Comparison of ENCODE assay signal across 22 cellular contexts in the genomic region with DNA sequence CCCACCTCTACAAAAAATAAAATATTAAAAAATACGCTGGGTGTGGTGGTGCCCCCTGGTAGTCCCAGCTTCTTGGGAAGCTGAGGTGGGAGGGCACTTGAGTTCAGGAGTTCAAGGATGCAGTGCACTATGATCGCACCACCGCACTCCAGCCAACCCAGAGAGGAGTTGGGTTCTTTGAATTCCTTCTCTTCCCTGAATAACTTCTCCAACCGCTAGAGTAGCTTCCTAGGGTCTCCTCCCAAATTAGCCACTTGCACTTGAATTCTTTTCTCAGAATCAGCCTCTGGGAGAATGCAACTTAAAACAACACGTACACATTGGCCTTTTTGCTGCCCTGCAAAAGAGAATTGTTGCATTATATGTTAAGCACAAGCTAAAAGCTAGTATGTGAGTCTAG.
"Had no signal": no experiment of that assay in that cellular context is flagged by ENCODE, and none has a peak within 500 bp of the region (broad histone marks: within the 10 kb centered on the region; RNA-seq: fewer than 3 reads in every experiment).

No MANE protein-coding gene starts in this region.

- H3K4me3 ChIP-seq: colonic mucosa, coronary artery, dorsolateral prefrontal cortex, esophagus squamous epithelium, gastrocnemius medialis, gastroesophageal sphincter, heart left ventricle, heart right ventricle had no signal

- ATAC-seq: effector memory CD8-positive, alpha-beta T cell; esophagus mucosa; foreskin keratinocyte; gastrocnemius medialis; gastroesophageal sphincter; heart left ventricle; heart right ventricle had no signal

- H3K36me3 ChIP-seq: colonic mucosa, esophagus squamous epithelium, gastrocnemius medialis, gastroesophageal sphincter, heart left ventricle, heart right ventricle had no signal

- H3K9me3 ChIP-seq: colonic mucosa, esophagus squamous epithelium, gastrocnemius medialis, gastroesophageal sphincter, heart left ventricle, heart right ventricle had no signal

- H3K4me1 ChIP-seq: colonic mucosa, esophagus squamous epithelium, foreskin keratinocyte, gastrocnemius medialis, gastroesophageal sphincter, heart left ventricle, heart right ventricle had no signal

- H3K27me3 ChIP-seq: colonic mucosa, gastrocnemius medialis had no signal

- H3K27ac ChIP-seq: colonic mucosa, coronary artery, dorsolateral prefrontal cortex, epithelial cell of prostate, esophagus squamous epithelium, foreskin keratinocyte, gastrocnemius medialis, gastroesophageal sphincter, heart left ventricle, heart right ventricle had no signal

- DNase-seq: colonic mucosa; cortex of kidney; dermis blood vessel endothelial cell; dorsolateral prefrontal cortex; effector CD4-positive, alpha-beta T cell; effector CD8-positive, alpha-beta T cell; effector memory CD4-positive, alpha-beta T cell; effector memory CD8-positive, alpha-beta T cell; endodermal cell; erythroblast; esophagus squamous epithelium; foreskin fibroblast; foreskin keratinocyte; foreskin melanocyte; gastrocnemius medialis; glutamatergic neuron; heart left ventricle; heart right ventricle had no signal
